In the genomic region with DNA sequence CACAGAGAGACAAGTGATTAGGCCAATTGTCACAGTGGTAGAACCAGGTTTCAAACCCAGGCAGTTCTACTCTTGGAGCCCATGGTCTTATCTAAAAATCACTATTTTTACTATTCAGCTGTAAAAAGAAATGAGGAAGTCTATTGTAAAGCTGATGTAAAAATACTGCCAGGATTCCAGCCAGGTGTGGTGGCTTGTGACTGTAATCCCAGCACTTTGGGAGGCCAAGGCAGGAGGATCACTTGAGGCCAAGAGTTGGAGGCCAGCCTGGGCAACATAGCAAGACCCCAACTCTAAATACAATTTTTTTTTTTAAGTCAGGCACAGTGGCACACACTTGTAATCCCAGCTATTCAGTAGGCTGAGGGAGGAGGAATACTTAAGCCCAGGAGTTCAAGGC, we compare ENCODE assay signal across 25 cellular contexts.
"Had no signal": no experiment of that assay in that cellular context is flagged by ENCODE, and none has a peak within 500 bp of the region (broad histone marks: within the 10 kb centered on the region; RNA-seq: fewer than 3 reads in every experiment).

No MANE protein-coding gene starts in this region.

- H3K27me3 Mint-ChIP-seq: activated CD4-positive, alpha-beta memory T cell treated with anti-CD3 and anti-CD28 coated beads for 36 hours; activated naive CD8-positive, alpha-beta T cell treated with anti-CD3 and anti-CD28 coated beads, Interleukin-2, amount 50 U/mL, for 24 hours had no signal

- H3K27ac Mint-ChIP-seq: activated CD4-positive, alpha-beta memory T cell treated with anti-CD3 and anti-CD28 coated beads for 36 hours; activated CD4-positive, alpha-beta T cell treated with anti-CD3 and anti-CD28 coated beads, Interleukin-2, amount 10 ng/mL, durations not matched to agents 7 days and 5 days; activated naive CD4-positive, alpha-beta T cell treated with anti-CD3 and anti-CD28 coated beads, Interleukin-2, amount 50 U/mL, for 72 hours; activated naive CD8-positive, alpha-beta T cell treated with anti-CD3 and anti-CD28 coated beads, Interleukin-2, amount 50 U/mL, for 24 hours; brain; T-helper 1 cell treated with Interleukin-12 subunit alpha and Interleukin-12 subunit beta and Interleukin-4 antibody, amounts not matched to agents 30 μg/mL and 1 μg/mL, for 36 hours had no signal

- H3K4me1 Mint-ChIP-seq: activated CD4-positive, alpha-beta T cell treated with anti-CD3 and anti-CD28 coated beads, Interleukin-2, amount 10 ng/mL, durations not matched to agents 7 days and 5 days; activated naive CD8-positive, alpha-beta T cell treated with anti-CD3 and anti-CD28 coated beads, Interleukin-2, amount 50 U/mL, for 24 hours had no signal

- H3K9me3 Mint-ChIP-seq: activated CD4-positive, alpha-beta memory T cell treated with anti-CD3 and anti-CD28 coated beads for 36 hours; activated CD4-positive, alpha-beta T cell treated with anti-CD3 and anti-CD28 coated beads, Interleukin-2, amount 10 ng/mL, durations not matched to agents 7 days and 5 days; activated naive CD4-positive, alpha-beta T cell treated with anti-CD3 and anti-CD28 coated beads, Interleukin-2, amount 50 U/mL, for 72 hours; activated naive CD8-positive, alpha-beta T cell treated with anti-CD3 and anti-CD28 coated beads, Interleukin-2, amount 50 U/mL, for 24 hours; activated T-cell treated with anti-CD3 and anti-CD28 coated beads, Interleukin-2, amount 50 U/mL, for 4 hours; T-helper 1 cell treated with Interleukin-12 subunit alpha and Interleukin-12 subunit beta and Interleukin-4 antibody, amounts not matched to agents 30 μg/mL and 1 μg/mL, for 36 hours had no signal

- FAIRE-seq: RCC 7860 had no signal

- H3K36me3 Mint-ChIP-seq: activated CD4-positive, alpha-beta memory T cell treated with anti-CD3 and anti-CD28 coated beads for 36 hours; activated naive CD4-positive, alpha-beta T cell treated with anti-CD3 and anti-CD28 coated beads, Interleukin-2, amount 50 U/mL, for 72 hours had no signal

- ATAC-seq: activated naive CD4-positive, alpha-beta T cell treated with anti-CD3 and anti-CD28 coated beads, Interleukin-2, amount 50 U/mL, for 72 hours; activated naive CD8-positive, alpha-beta T cell treated with anti-CD3 and anti-CD28 coated beads, Interleukin-2, amount 50 U/mL, for 24 hours; activated T-cell treated with anti-CD3 and anti-CD28 coated beads, Interleukin-2, amount 50 U/mL, for 4 hours; PC-3 had no signal

- H3K4me3 Mint-ChIP-seq: activated CD4-positive, alpha-beta memory T cell treated with anti-CD3 and anti-CD28 coated beads for 36 hours; activated CD4-positive, alpha-beta T cell treated with anti-CD3 and anti-CD28 coated beads, Interleukin-2, amount 10 ng/mL, durations not matched to agents 7 days and 5 days; activated naive CD8-positive, alpha-beta T cell treated with anti-CD3 and anti-CD28 coated beads, Interleukin-2, amount 50 U/mL, for 24 hours; activated T-cell treated with anti-CD3 and anti-CD28 coated beads, Interleukin-2, amount 50 U/mL, for 4 hours; brain; T-helper 1 cell treated with Interleukin-12 subunit alpha and Interleukin-12 subunit beta and Interleukin-4 antibody, amounts not matched to agents 30 μg/mL and 1 μg/mL, for 36 hours had no signal

- DNase-seq: activated CD4-positive, alpha-beta memory T cell treated with anti-CD3 and anti-CD28 coated beads for 36 hours; activated CD4-positive, alpha-beta T cell treated with anti-CD3 and anti-CD28 coated beads, Interleukin-2, amount 10 ng/mL, durations not matched to agents 7 days and 5 days; activated CD4-positive, CD25-positive, alpha-beta regulatory T cell; activated CD8-positive, alpha-beta memory T cell treated with anti-CD3 and anti-CD28 coated beads for 24 hours; activated effector memory CD4-positive, alpha-beta T cell treated with anti-CD3 and anti-CD28 coated beads, Interleukin-2, amount 50 U/mL, for 16 hours; activated naive CD4-positive, alpha-beta T cell treated with Interleukin-2 at 50 U/mL for 16 hours; activated naive CD8-positive, alpha-beta T cell treated with anti-CD3 and anti-CD28 coated beads, Interleukin-2, amount 50 U/mL, for 24 hours; activated T-cell treated with anti-CD3 and anti-CD28 coated beads, Interleukin-2, amount 50 U/mL, for 4 hours; amniotic stem cell; MG63; MV-4-11; NCI-H1105 treated with DMSO at 0.1 percent for 48 hours; NCI-H1436 treated with DMSO at 0.1 percent for 48 hours; NCI-H187; NCI-H2081; NCI-H510A treated with DMSO at 0.1 percent for 48 hours; NCI-H69; NK-92 treated with Interleukin-12 subunit alpha and Interleukin-12 subunit beta, amount 100 ng/mL, for 24 hours; PC-3; SHP77 treated with DMSO at 0.1 percent for 48 hours had no signal

- H3K27ac ChIP-seq: KMS-11 had no signal
